Comparison of ENCODE assay signal across 25 cellular contexts in genomic region chr9:4397917-4398316, GRCh38.
DNase-seq lines count a peak whose midpoint lies in the region; ATAC-seq and TF ChIP-seq lines count a peak whose summit lies in the region.
"Had no signal": no experiment of that assay in that cellular context is flagged by ENCODE, and none has a peak within 500 bp of the region (broad histone marks: within the 10 kb centered on the region; RNA-seq: fewer than 3 reads in every experiment).

No MANE protein-coding gene starts in this region.

- intact Hi-C loops in adrenal gland (cut with DNase I) = no loop called here

- in situ Hi-C loops in brain microvascular endothelial cell (cut with HindIII; ENCODE audit: low pct_ligation_motif_present, low sequenced_read_pairs) = no loop called here

- no peak overlapping the region for H3K27ac ChIP-seq in brain microvascular endothelial cell
- H3K27ac ChIP-seq in adrenal gland = no peak overlapping the region
- H3K27ac ChIP-seq: epithelial cell of prostate, gastrocnemius medialis, lower lobe of right lung, tibial artery had no signal

- TF ChIP-seq POLR2A in adrenal gland (IDR thresholded peaks at IDR 0.05) = no peak

- H3K4me1 ChIP-seq in adrenal gland (replicated peaks in 1 of 2) = no peaks in the 10 kb centered on the region
- H3K4me1 ChIP-seq: gastrocnemius medialis, HAP-1, lower lobe of right lung, tibial artery had no signal

- 55 to 75% (median 60%) methylated on average over 2 of the region's 2 CpGs for WGBS in adrenal gland, 4 donors

- no peak overlapping the region for H3K4me3 ChIP-seq in brain microvascular endothelial cell (ENCODE audit: low read depth, low read length)
- H3K4me3 ChIP-seq in adrenal gland = no peak overlapping the region
- H3K4me3 ChIP-seq: gastrocnemius medialis, HAP-1, lower lobe of right lung, tibial artery had no signal

- TF ChIP-seq CTCF in brain microvascular endothelial cell (IDR thresholded peaks at IDR 0.05; ENCODE audit: low read depth, low read length, missing control alignments) (no peak), adrenal gland (IDR thresholded peaks at IDR 0.05) (no peak)

- H3K36me3 ChIP-seq in brain microvascular endothelial cell (replicated peaks) (no peaks in the 10 kb centered on the region), adrenal gland (replicated peaks in 1 of 2) (no peaks in the 10 kb centered on the region)
- H3K36me3 ChIP-seq: gastrocnemius medialis, HAP-1, lower lobe of right lung, tibial artery had no signal

- no peak for ATAC-seq in HG02571 (IDR thresholded peaks at IDR 0.05; ENCODE audit: unreplicated experiment)
- ATAC-seq: activated naive CD8-positive, alpha-beta T cell treated with anti-CD3 and anti-CD28 coated beads, Interleukin-2, amount 50 U/mL, for 24 hours; gastrocnemius medialis; lower lobe of right lung; Panc1 had no signal

- H3K27me3 ChIP-seq in brain microvascular endothelial cell (replicated peaks) = no peaks in the 10 kb centered on the region
- H3K27me3 ChIP-seq in adrenal gland = no peaks in the 10 kb centered on the region
- H3K27me3 ChIP-seq: gastrocnemius medialis, tibial artery had no signal

- peaks cover 0 to 6% (median 0%) of the 10 kb centered on the region in 3 donors for H3K9me3 ChIP-seq in adrenal gland (replicated peaks in 1 of 3)
- H3K9me3 ChIP-seq: gastrocnemius medialis had no signal

- DNase-seq in AG08395 (ENCODE audit: low spot score) (peak; percentile 21), HT1080 (ENCODE audit: low read depth) (peak; percentile 19), brain microvascular endothelial cell (peak; percentile 14), hepatic stellate cell (ENCODE audit: low spot score) (peak; percentile 19), LoVo (ENCODE audit: low spot score) (no peak), adrenal gland (no peak), SW 1271 (lab: John Stamatoyannopoulos, UW) (no peak)
- DNase-seq: activated CD4-positive, alpha-beta T cell treated with anti-CD3 and anti-CD28 coated beads, Interleukin-2, amount 10 ng/mL, durations not matched to agents 24 days and 14 days; activated naive CD8-positive, alpha-beta T cell treated with anti-CD3 and anti-CD28 coated beads, Interleukin-2, amount 50 U/mL, for 24 hours; C1 segment of cervical spinal cord; gastrocnemius medialis; KG1; lower lobe of right lung; NCI-H1694; NCI-H2171; NCI-H524; retina; stimulated activated CD4-positive, alpha-beta T cell treated with anti-CD3 and anti-CD28 coated beads, Interleukin-12 subunit alpha, Interleukin-12 subunit beta, amount 100 ng/mL, for 4 hours; stimulated activated CD4-positive, alpha-beta T cell treated with anti-CD3 and anti-CD28 coated beads, Interleukin-4, amount 100 ng/mL, for 4 hours; T-helper 1 cell; tibial artery had no signal

Comparison
In these comparisons a context has a peak if more than half of its experiments do, and no peak if none do; other contexts are left out.
1. DNase-seq: peak in AG08395 (single experiment), HT1080 (single experiment), brain microvascular endothelial cell (single experiment) and hepatic stellate cell (single experiment); none in LoVo (single experiment), adrenal gland (0 of 7) and SW 1271 (0 of 2).